In the genomic region with DNA sequence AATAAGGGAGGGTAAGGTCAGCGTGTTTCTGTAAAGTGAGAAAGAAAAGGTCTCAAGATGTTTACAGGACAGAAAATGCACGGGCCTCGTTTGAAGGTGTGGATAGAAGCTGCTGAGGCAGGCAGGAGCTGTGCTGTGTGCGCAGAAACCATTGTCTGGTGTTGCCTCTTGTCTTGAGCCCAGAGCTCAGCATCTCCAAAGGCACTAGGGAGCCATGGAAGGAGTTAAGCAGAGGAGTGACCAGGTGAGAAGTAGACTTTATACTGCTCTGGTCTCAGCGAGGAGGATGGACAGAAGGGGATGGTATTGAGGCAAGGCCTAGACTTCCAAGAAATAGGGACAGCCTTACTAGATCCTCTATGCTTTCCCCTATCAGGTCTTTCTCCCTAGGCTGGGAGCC, we compare ENCODE assay signal across 1 cellular context.
TF ChIP-seq lines count a peak whose summit lies in the region.

No MANE protein-coding gene starts in this region.

TF ChIP-seq in IMR-90, 13 proteins besides CTCF, POLR2A, EP300 and RAD21:
- TF ChIP-seq SMC3 (IDR thresholded peaks at IDR 0.05; ENCODE audit: low read depth, low read length) (no peak), CEBPB (IDR thresholded peaks at IDR 0.05; ENCODE audit: low read depth, low read length) (no peak), RCOR1 (IDR thresholded peaks at IDR 0.05; ENCODE audit: insufficient replicate concordance, low read length) (no peak), FOS (IDR thresholded peaks at IDR 0.05; ENCODE audit: low read depth, low read length) (no peak), MXI1 (IDR thresholded peaks at IDR 0.05; ENCODE audit: borderline replicate concordance, low read depth, low read length) (no peak), MAFK (IDR thresholded peaks at IDR 0.05; ENCODE audit: low read depth, low read length) (no peak), MAZ (IDR thresholded peaks at IDR 0.05; ENCODE audit: borderline replicate concordance, low read depth, low read length) (no peak), RFX5 (IDR thresholded peaks at IDR 0.05; ENCODE audit: low read depth, low read length) (no peak)
- TF ChIP-seq, protein P1, sequence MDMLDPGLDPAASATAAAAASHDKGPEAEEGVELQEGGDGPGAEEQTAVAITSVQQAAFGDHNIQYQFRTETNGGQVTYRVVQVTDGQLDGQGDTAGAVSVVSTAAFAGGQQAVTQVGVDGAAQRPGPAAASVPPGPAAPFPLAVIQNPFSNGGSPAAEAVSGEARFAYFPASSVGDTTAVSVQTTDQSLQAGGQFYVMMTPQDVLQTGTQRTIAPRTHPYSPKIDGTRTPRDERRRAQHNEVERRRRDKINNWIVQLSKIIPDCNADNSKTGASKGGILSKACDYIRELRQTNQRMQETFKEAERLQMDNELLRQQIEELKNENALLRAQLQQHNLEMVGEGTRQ (IDR thresholded peaks at IDR 0.05; ENCODE audit: low read depth, low read length) = no peak
- TF ChIP-seq, protein P2, sequence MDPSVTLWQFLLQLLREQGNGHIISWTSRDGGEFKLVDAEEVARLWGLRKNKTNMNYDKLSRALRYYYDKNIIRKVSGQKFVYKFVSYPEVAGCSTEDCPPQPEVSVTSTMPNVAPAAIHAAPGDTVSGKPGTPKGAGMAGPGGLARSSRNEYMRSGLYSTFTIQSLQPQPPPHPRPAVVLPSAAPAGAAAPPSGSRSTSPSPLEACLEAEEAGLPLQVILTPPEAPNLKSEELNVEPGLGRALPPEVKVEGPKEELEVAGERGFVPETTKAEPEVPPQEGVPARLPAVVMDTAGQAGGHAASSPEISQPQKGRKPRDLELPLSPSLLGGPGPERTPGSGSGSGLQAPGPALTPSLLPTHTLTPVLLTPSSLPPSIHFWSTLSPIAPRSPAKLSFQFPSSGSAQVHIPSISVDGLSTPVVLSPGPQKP (IDR thresholded peaks at IDR 0.05; ENCODE audit: borderline replicate concordance, low read depth, low read length) = no peak
